Comparison of ENCODE assay signal across 15 cellular contexts in the genomic region with DNA sequence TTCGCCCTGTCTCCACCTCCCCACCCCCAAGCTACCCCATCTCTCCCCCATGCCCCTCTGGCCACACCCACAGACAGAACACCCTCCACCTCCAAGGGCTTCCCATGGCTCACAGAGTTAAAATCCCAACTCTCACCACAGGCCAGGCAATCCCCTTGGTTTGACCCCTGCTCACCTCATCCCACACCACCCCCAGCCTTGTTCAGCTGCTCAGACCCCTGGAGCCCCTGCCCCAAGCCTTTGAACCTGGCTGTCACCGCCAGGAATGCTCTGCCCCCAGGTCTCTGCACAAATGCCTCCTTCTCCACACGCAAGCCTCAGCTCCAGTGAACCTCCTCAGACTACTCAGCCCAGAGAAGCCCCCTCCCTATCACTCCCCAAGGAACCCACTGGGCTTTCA. TPM values are rescaled to one million over a fixed set of nuclear protein-coding genes. Genes with fewer than 3 reads are reported as not detected.
DNase-seq lines count a peak whose midpoint lies in the region; ATAC-seq, FAIRE-seq and TF ChIP-seq lines count a peak whose summit lies in the region.
"Had no signal": no experiment of that assay in that cellular context is flagged by ENCODE, and none has a peak within 500 bp of the region (broad histone marks: within the 10 kb centered on the region; RNA-seq: fewer than 3 reads in every experiment).

No MANE protein-coding gene starts in this region.

- no peaks in the 10 kb centered on the region for H3K27me3 Mint-ChIP-seq in activated naive CD4-positive, alpha-beta T cell treated with anti-CD3 and anti-CD28 coated beads, Interleukin-2, amount 10 ng/mL, durations not matched to agents 7 days and 5 days
- H3K27me3 Mint-ChIP-seq in activated CD4-positive, alpha-beta memory T cell treated with anti-CD3 and anti-CD28 coated beads, Interleukin-2, amount 10 ng/mL, durations not matched to agents 7 days and 5 days = no peaks in the 10 kb centered on the region
- peaks cover 18% of the 10 kb centered on the region for H3K27me3 Mint-ChIP-seq in glutamatergic neuron (ENCODE audit: unreplicated experiment)
- peaks cover 2% of the 10 kb centered on the region for H3K27me3 Mint-ChIP-seq in neural progenitor cell (ENCODE audit: insufficient read depth, low read depth)

- POLR2A ChIA-PET in activated CD4-positive, alpha-beta memory T cell treated with anti-CD3 and anti-CD28 coated beads, Interleukin-2, amount 10 ng/mL, durations not matched to agents 7 days and 5 days (lab: Charles Lee) = interaction anchor here (1.3 to 17.7 kb wide), 5 partner anchors 8 to 277 kb away, joined by 3 to 218 read pairs (median 117); a partner anchor contains a TSS

- H2AFZ ChIP-seq in neural progenitor cell (replicated peaks) = no peak overlapping the region

- no peak overlapping the region for H3K4me2 ChIP-seq in neural progenitor cell

- peak overlapping the region; percentile 60 for H3K27ac Mint-ChIP-seq in activated naive CD4-positive, alpha-beta T cell treated with anti-CD3 and anti-CD28 coated beads, Interleukin-2, amount 10 ng/mL, durations not matched to agents 7 days and 5 days
- H3K27ac Mint-ChIP-seq in activated CD4-positive, alpha-beta memory T cell treated with anti-CD3 and anti-CD28 coated beads, Interleukin-2, amount 10 ng/mL, durations not matched to agents 7 days and 5 days = peak overlapping the region; percentile 71
- H3K27ac Mint-ChIP-seq in glutamatergic neuron (ENCODE audit: unreplicated experiment) (peak overlapping the region; percentile 98), neural progenitor cell (no peak overlapping the region)

- peaks cover 13% of the 10 kb centered on the region for H3K4me1 ChIP-seq in neural progenitor cell

- H3K27me3 ChIP-seq in neural progenitor cell = no peaks in the 10 kb centered on the region
- H3K27me3 ChIP-seq: ovary, thyroid gland had no signal

- H3K4me3 Mint-ChIP-seq in activated naive CD4-positive, alpha-beta T cell treated with anti-CD3 and anti-CD28 coated beads, Interleukin-2, amount 10 ng/mL, durations not matched to agents 7 days and 5 days = no peak overlapping the region
- no peak overlapping the region for H3K4me3 Mint-ChIP-seq in activated CD4-positive, alpha-beta memory T cell treated with anti-CD3 and anti-CD28 coated beads, Interleukin-2, amount 10 ng/mL, durations not matched to agents 7 days and 5 days
- H3K4me3 Mint-ChIP-seq in glutamatergic neuron (ENCODE audit: unreplicated experiment) (peak overlapping the region; percentile 74), neural progenitor cell (no peak overlapping the region)

- H3K9me3 ChIP-seq in neural progenitor cell (ENCODE audit: low read depth) = no peaks in the 10 kb centered on the region
- H3K9me3 ChIP-seq: ovary, thyroid gland had no signal

- H3K36me3 ChIP-seq in neural progenitor cell = no peaks in the 10 kb centered on the region
- H3K36me3 ChIP-seq: ovary had no signal

- ATAC-seq in GM19452 (IDR thresholded peaks at IDR 0.05; ENCODE audit: unreplicated experiment) = no peak

- H3K4me1 Mint-ChIP-seq in activated naive CD4-positive, alpha-beta T cell treated with anti-CD3 and anti-CD28 coated beads, Interleukin-2, amount 10 ng/mL, durations not matched to agents 7 days and 5 days = peaks cover 55% of the 10 kb centered on the region
- H3K4me1 Mint-ChIP-seq in activated CD4-positive, alpha-beta memory T cell treated with anti-CD3 and anti-CD28 coated beads, Interleukin-2, amount 10 ng/mL, durations not matched to agents 7 days and 5 days = peaks cover 79% of the 10 kb centered on the region
- peaks cover 29% of the 10 kb centered on the region for H3K4me1 Mint-ChIP-seq in glutamatergic neuron (ENCODE audit: low read depth, unreplicated experiment)
- H3K4me1 Mint-ChIP-seq in neural progenitor cell = peaks cover 31% of the 10 kb centered on the region

- DNase-seq in activated naive CD4-positive, alpha-beta T cell treated with anti-CD3 and anti-CD28 coated beads, Interleukin-2, amount 10 ng/mL, durations not matched to agents 7 days and 5 days = no peak
- no peak for DNase-seq in activated naive CD4-positive, alpha-beta T cell treated with Interleukin-2 at 50 U/mL for 16 hours
- no peak for DNase-seq in activated CD4-positive, alpha-beta memory T cell treated with anti-CD3 and anti-CD28 coated beads, Interleukin-2, amount 10 ng/mL, durations not matched to agents 7 days and 5 days
- DNase-seq in glutamatergic neuron (no peak), substantia nigra (lab: John Stamatoyannopoulos, UW) (no peak), RCC 7860 (ENCODE audit: low spot score) (no peak), neural progenitor cell (ENCODE audit: low spot score) (no peak)
- DNase-seq: activated CD4-positive, CD25-positive, alpha-beta regulatory T cell; NCI-H1048; NCI-H2227 treated with DMSO at 0.1 percent for 48 hours; ovary; thyroid gland had no signal

- TF ChIP-seq CTCF in glutamatergic neuron (IDR thresholded peaks at IDR 0.05; ENCODE audit: partially characterized antibody, unreplicated experiment) (no peak), neural progenitor cell (IDR thresholded peaks at IDR 0.05) (no peak)

- peaks cover 65% of the 10 kb centered on the region for H3K79me2 ChIP-seq in neural progenitor cell (ENCODE audit: low read depth)

- H3K9ac ChIP-seq in neural progenitor cell = no peak overlapping the region

- H3F3A ChIP-seq in neural progenitor cell (ENCODE audit: low read depth) = no peaks in the 10 kb centered on the region

- H4K20me1 ChIP-seq in neural progenitor cell (ENCODE audit: low read depth) = peaks cover 68% of the 10 kb centered on the region

- H3K36me3 Mint-ChIP-seq in activated naive CD4-positive, alpha-beta T cell treated with anti-CD3 and anti-CD28 coated beads, Interleukin-2, amount 10 ng/mL, durations not matched to agents 7 days and 5 days = peaks cover 77% of the 10 kb centered on the region
- H3K36me3 Mint-ChIP-seq in activated CD4-positive, alpha-beta memory T cell treated with anti-CD3 and anti-CD28 coated beads, Interleukin-2, amount 10 ng/mL, durations not matched to agents 7 days and 5 days (ENCODE audit: low read depth) = peaks cover 88% of the 10 kb centered on the region
- H3K36me3 Mint-ChIP-seq in glutamatergic neuron (ENCODE audit: unreplicated experiment) = no peaks in the 10 kb centered on the region
- H3K36me3 Mint-ChIP-seq in neural progenitor cell = peaks cover 29% of the 10 kb centered on the region

- no peak for FAIRE-seq in RCC 7860 (lab: Jason Lieb, UNC)
- FAIRE-seq: colon had no signal

- H3K27ac ChIP-seq in substantia nigra (ENCODE audit: low read depth, low read length, poor library complexity, severe bottlenecking) = peak overlapping the region; percentile 49
- no peak overlapping the region for H3K27ac ChIP-seq in neural progenitor cell
- H3K27ac ChIP-seq: ovary, SK-N-MC, thyroid gland had no signal

- CTCF ChIA-PET in activated naive CD4-positive, alpha-beta T cell treated with anti-CD3 and anti-CD28 coated beads, Interleukin-2, amount 10 ng/mL, durations not matched to agents 7 days and 5 days (lab: Charles Lee) = interaction anchor here (11.5 kb wide), 1 partner anchor 50 kb away, joined by 93 read pairs; no protein-coding TSS in a partner anchor
- CTCF ChIA-PET in activated CD4-positive, alpha-beta memory T cell treated with anti-CD3 and anti-CD28 coated beads, Interleukin-2, amount 10 ng/mL, durations not matched to agents 7 days and 5 days (lab: Charles Lee) = interaction anchor here (0.6 to 2.8 kb wide), 2 partner anchors 52 to 277 kb away, joined by 3 to 11 read pairs; a partner anchor contains a TSS

- H3K4me3 ChIP-seq in neural progenitor cell = no peak overlapping the region
- H3K4me3 ChIP-seq: ovary, SK-N-MC, thyroid gland had no signal

- no peaks in the 10 kb centered on the region for H3K9me3 Mint-ChIP-seq in activated naive CD4-positive, alpha-beta T cell treated with anti-CD3 and anti-CD28 coated beads, Interleukin-2, amount 10 ng/mL, durations not matched to agents 7 days and 5 days
- H3K9me3 Mint-ChIP-seq in activated CD4-positive, alpha-beta memory T cell treated with anti-CD3 and anti-CD28 coated beads, Interleukin-2, amount 10 ng/mL, durations not matched to agents 7 days and 5 days = no peaks in the 10 kb centered on the region
- H3K9me3 Mint-ChIP-seq in glutamatergic neuron (ENCODE audit: unreplicated experiment) (peaks cover 8% of the 10 kb centered on the region), neural progenitor cell (no peaks in the 10 kb centered on the region)

RNA-seq across cellular contexts. Expression of a gene that starts 5.8 kb away (rescaled TPM):
- 100 to 1,000 TPM; 233 to 234 TPM for total RNA-seq in activated CD4-positive, alpha-beta memory T cell treated with anti-CD3 and anti-CD28 coated beads, Interleukin-2, amount 10 ng/mL, durations not matched to agents 7 days and 5 days
- total RNA-seq in glutamatergic neuron (ENCODE audit: unreplicated experiment) = 103 TPM
- 38.6 and 92.0 TPM in 2 replicates for total RNA-seq in neural progenitor cell (ENCODE audit: low replicate concordance)

RNA-seq across cellular contexts. Expression of a gene that starts 19.8 kb away (rescaled TPM):
- total RNA-seq in activated CD4-positive, alpha-beta memory T cell treated with anti-CD3 and anti-CD28 coated beads, Interleukin-2, amount 10 ng/mL, durations not matched to agents 7 days and 5 days = 100 to 1,000 TPM; 219 to 232 TPM
- total RNA-seq in glutamatergic neuron (ENCODE audit: unreplicated experiment) (117 TPM), neural progenitor cell (ENCODE audit: low replicate concordance) (29.0 and 98.6 TPM in 2 replicates)

RNA-seq across cellular contexts. Expression of a gene that starts 32.1 kb away (rescaled TPM):
- total RNA-seq in activated CD4-positive, alpha-beta memory T cell treated with anti-CD3 and anti-CD28 coated beads, Interleukin-2, amount 10 ng/mL, durations not matched to agents 7 days and 5 days = 100 to 1,000 TPM; 293 to 299 TPM
- total RNA-seq in glutamatergic neuron (ENCODE audit: unreplicated experiment) = 4.0 TPM
- 1.1 and 1.5 TPM in 2 replicates for total RNA-seq in neural progenitor cell (ENCODE audit: low replicate concordance)

Comparison
In these comparisons a context has a peak if more than half of its experiments do, and no peak if none do; other contexts are left out.
1. RNA of a gene that starts 32.1 kb away (total RNA-seq): 293 to 299 TPM in activated CD4-positive, alpha-beta memory T cell treated with anti-CD3 and anti-CD28 coated beads, Interleukin-2, amount 10 ng/mL, durations not matched to agents 7 days and 5 days; 4.0 TPM in glutamatergic neuron (single experiment) and 1.1 to 1.5 TPM in neural progenitor cell; every median in the first group is over 10 times any median in the second.